ENCODE assay signal across 1 cellular context in the genomic region with DNA sequence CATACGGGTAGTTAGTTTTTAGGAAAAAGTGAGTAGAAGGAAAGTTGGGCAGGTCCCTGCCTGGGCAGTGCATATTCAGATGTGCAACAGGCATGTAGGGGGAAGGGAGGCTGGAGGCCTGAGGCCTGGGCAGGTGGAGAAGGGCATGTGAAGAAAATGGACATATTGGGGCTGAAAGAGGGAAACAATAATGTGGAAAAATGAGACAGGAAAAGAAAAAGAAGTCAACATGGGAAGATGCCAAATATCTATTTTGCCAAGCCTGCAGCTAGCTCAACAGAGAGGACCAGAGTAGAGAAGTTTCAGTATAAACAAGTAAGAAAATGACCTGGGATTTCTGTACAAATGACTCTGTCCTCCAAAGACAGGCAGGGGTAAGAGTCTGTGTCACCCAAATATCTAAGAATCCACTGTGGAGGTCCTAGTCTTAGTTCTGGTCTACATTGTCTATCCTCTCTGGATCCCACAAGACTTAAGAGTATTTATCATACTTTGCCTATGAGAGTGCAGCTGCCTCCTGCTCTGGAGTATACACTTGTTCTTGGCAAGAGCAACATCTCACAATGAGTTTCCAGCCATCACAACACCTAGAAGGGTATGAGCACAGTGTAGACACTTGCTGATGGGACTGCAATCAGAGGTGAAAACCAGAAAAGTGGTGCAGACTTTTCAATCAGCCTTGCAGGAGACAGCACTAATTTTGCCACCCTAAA.
TF ChIP-seq lines count a peak whose summit lies in the region.

No MANE protein-coding gene starts in this region.

TF ChIP-seq in IMR-90, 13 proteins besides CTCF, POLR2A, EP300 and RAD21 (continued from another document):
- TF ChIP-seq, protein P1, sequence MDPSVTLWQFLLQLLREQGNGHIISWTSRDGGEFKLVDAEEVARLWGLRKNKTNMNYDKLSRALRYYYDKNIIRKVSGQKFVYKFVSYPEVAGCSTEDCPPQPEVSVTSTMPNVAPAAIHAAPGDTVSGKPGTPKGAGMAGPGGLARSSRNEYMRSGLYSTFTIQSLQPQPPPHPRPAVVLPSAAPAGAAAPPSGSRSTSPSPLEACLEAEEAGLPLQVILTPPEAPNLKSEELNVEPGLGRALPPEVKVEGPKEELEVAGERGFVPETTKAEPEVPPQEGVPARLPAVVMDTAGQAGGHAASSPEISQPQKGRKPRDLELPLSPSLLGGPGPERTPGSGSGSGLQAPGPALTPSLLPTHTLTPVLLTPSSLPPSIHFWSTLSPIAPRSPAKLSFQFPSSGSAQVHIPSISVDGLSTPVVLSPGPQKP (IDR thresholded peaks at IDR 0.05; ENCODE audit: borderline replicate concordance, low read depth, low read length), result no peak
- TF ChIP-seq CHD1 (IDR thresholded peaks at IDR 0.05; ENCODE audit: low read depth, low read length) (no peak), MAFK (IDR thresholded peaks at IDR 0.05; ENCODE audit: low read depth, low read length) (no peak), MXI1 (IDR thresholded peaks at IDR 0.05; ENCODE audit: borderline replicate concordance, low read depth, low read length) (no peak), CEBPB (IDR thresholded peaks at IDR 0.05; ENCODE audit: low read depth, low read length) (no peak), FOS (IDR thresholded peaks at IDR 0.05; ENCODE audit: low read depth, low read length) (no peak)
